Comparison of ENCODE assay signal across 1 cellular context in genomic region chr11:46747150-46747549, GRCh38.
TF ChIP-seq lines count a peak whose summit lies in the region.

No MANE protein-coding gene starts in this region.

TF ChIP-seq in HepG2, 621 proteins besides CTCF, POLR2A, EP300 and RAD21:
- peak; percentile 31; the same call in 1 of the 2 replicates for TF ChIP-seq ZNF788 (CRISPR knock-in tag; IDR thresholded peaks at IDR 0.05; ENCODE audit: borderline replicate concordance)
- TF ChIP-seq PAF1 (CRISPR knock-in tag; IDR thresholded peaks at IDR 0.05): no peak
- no peak for TF ChIP-seq KLF13 (CRISPR knock-in tag; IDR thresholded peaks at IDR 0.05)
- TF ChIP-seq SNAPC2 (CRISPR knock-in tag; IDR thresholded peaks at IDR 0.05): no peak
- TF ChIP-seq NCOA1 (CRISPR knock-in tag; IDR thresholded peaks at IDR 0.05): no peak
- no peak for TF ChIP-seq SOX6 (IDR thresholded peaks at IDR 0.05)
- TF ChIP-seq SOX6 (CRISPR knock-in tag; IDR thresholded peaks at IDR 0.05): no peak
- no peak for TF ChIP-seq IKZF1 (IDR thresholded peaks at IDR 0.05)
- TF ChIP-seq ZNF496 (CRISPR knock-in tag; IDR thresholded peaks at IDR 0.05; ENCODE audit: insufficient replicate concordance): no peak
- TF ChIP-seq NFE2L1 (CRISPR knock-in tag; IDR thresholded peaks at IDR 0.05; ENCODE audit: borderline replicate concordance): no peak
- no peak for TF ChIP-seq FOXA1 (IDR thresholded peaks at IDR 0.05)
- TF ChIP-seq FOXA1 (CRISPR knock-in tag; IDR thresholded peaks at IDR 0.05): no peak
- peak; percentile 40; the same call in 1 of the 2 replicates for TF ChIP-seq POLR2G (IDR thresholded peaks at IDR 0.05; ENCODE audit: low read depth, low read length)
- 0 out of 2 replicates have a peak, but pooled peaks have one; percentile 26 for TF ChIP-seq KDM5B (CRISPR knock-in tag; IDR thresholded peaks at IDR 0.05; ENCODE audit: borderline replicate concordance)
- no peak for TF ChIP-seq RARG (CRISPR knock-in tag; IDR thresholded peaks at IDR 0.05; ENCODE audit: low read depth)
- TF ChIP-seq AKAP8 (CRISPR knock-in tag; IDR thresholded peaks at IDR 0.05): 0 out of 2 replicates have a peak, but pooled peaks have one; percentile 34
- TF ChIP-seq ZNF501 (CRISPR knock-in tag; IDR thresholded peaks at IDR 0.05): peak; percentile 17; the same call in 1 of the 2 replicates
- TF ChIP-seq TFDP2 (CRISPR knock-in tag; IDR thresholded peaks at IDR 0.05): no peak
- TF ChIP-seq AGO1 (IDR thresholded peaks at IDR 0.05; ENCODE audit: low read depth, low read length, poor library complexity, severe bottlenecking): peak; percentile 73
- TF ChIP-seq HOXA7 (CRISPR knock-in tag; IDR thresholded peaks at IDR 0.05): no peak
- TF ChIP-seq NFKB2 (CRISPR knock-in tag; IDR thresholded peaks at IDR 0.05; ENCODE audit: borderline replicate concordance): no peak
- TF ChIP-seq NFYC (CRISPR knock-in tag; IDR thresholded peaks at IDR 0.05): no peak
- no peak for TF ChIP-seq MEIS2 (CRISPR knock-in tag; IDR thresholded peaks at IDR 0.05)
- no peak for TF ChIP-seq MLLT10 (CRISPR knock-in tag; IDR thresholded peaks at IDR 0.05)
- no peak for TF ChIP-seq ZNF841 (CRISPR knock-in tag; IDR thresholded peaks at IDR 0.05; ENCODE audit: borderline replicate concordance)
- no peak for TF ChIP-seq ZNF318 (CRISPR knock-in tag; IDR thresholded peaks at IDR 0.05)
- TF ChIP-seq, protein P1, sequence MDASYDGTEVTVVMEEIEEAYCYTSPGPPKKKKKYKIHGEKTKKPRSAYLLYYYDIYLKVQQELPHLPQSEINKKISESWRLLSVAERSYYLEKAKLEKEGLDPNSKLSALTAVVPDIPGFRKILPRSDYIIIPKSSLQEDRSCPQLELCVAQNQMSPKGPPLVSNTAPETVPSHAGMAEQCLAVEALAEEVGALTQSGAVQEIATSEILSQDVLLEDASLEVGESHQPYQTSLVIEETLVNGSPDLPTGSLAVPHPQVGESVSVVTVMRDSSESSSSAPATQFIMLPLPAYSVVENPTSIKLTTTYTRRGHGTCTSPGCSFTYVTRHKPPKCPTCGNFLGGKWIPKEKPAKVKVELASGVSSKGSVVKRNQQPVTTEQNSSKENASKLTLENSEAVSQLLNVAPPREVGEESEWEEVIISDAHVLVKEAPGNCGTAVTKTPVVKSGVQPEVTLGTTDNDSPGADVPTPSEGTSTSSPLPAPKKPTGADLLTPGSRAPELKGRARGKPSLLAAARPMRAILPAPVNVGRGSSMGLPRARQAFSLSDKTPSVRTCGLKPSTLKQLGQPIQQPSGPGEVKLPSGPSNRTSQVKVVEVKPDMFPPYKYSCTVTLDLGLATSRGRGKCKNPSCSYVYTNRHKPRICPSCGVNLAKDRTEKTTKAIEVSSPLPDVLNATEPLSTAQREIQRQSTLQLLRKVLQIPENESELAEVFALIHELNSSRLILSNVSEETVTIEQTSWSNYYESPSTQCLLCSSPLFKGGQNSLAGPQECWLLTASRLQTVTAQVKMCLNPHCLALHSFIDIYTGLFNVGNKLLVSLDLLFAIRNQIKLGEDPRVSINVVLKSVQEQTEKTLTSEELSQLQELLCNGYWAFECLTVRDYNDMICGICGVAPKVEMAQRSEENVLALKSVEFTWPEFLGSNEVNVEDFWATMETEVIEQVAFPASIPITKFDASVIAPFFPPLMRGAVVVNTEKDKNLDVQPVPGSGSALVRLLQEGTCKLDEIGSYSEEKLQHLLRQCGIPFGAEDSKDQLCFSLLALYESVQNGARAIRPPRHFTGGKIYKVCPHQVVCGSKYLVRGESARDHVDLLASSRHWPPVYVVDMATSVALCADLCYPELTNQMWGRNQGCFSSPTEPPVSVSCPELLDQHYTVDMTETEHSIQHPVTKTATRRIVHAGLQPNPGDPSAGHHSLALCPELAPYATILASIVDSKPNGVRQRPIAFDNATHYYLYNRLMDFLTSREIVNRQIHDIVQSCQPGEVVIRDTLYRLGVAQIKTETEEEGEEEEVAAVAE (CRISPR knock-in tag; IDR thresholded peaks at IDR 0.05; ENCODE audit: borderline replicate concordance): no peak
- no peak for TF ChIP-seq GATAD2A (CRISPR knock-in tag; IDR thresholded peaks at IDR 0.05)
- TF ChIP-seq ZNF674 (CRISPR knock-in tag; IDR thresholded peaks at IDR 0.05; ENCODE audit: low read depth): no peak
- no peak for TF ChIP-seq HNF4G (IDR thresholded peaks at IDR 0.05; ENCODE audit: borderline replicate concordance, low read depth, low read length)
- TF ChIP-seq HNF4G (CRISPR knock-in tag; IDR thresholded peaks at IDR 0.05; ENCODE audit: borderline replicate concordance, low read depth): no peak
- no peak for TF ChIP-seq ZNF552 (CRISPR knock-in tag; IDR thresholded peaks at IDR 0.05; ENCODE audit: borderline replicate concordance)
- no peak for TF ChIP-seq SATB2 (CRISPR knock-in tag; IDR thresholded peaks at IDR 0.05)
- TF ChIP-seq, protein P2, sequence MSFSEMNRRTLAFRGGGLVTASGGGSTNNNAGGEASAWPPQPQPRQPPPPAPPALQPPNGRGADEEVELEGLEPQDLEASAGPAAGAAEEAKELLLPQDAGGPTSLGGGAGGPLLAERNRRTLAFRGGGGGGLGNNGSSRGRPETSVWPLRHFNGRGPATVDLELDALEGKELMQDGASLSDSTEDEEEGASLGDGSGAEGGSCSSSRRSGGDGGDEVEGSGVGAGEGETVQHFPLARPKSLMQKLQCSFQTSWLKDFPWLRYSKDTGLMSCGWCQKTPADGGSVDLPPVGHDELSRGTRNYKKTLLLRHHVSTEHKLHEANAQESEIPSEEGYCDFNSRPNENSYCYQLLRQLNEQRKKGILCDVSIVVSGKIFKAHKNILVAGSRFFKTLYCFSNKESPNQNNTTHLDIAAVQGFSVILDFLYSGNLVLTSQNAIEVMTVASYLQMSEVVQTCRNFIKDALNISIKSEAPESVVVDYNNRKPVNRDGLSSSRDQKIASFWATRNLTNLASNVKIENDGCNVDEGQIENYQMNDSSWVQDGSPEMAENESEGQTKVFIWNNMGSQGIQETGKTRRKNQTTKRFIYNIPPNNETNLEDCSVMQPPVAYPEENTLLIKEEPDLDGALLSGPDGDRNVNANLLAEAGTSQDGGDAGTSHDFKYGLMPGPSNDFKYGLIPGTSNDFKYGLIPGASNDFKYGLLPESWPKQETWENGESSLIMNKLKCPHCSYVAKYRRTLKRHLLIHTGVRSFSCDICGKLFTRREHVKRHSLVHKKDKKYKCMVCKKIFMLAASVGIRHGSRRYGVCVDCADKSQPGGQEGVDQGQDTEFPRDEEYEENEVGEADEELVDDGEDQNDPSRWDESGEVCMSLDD (CRISPR knock-in tag; IDR thresholded peaks at IDR 0.05; ENCODE audit: borderline replicate concordance): no peak
- no peak for TF ChIP-seq KAT2B (IDR thresholded peaks at IDR 0.05; ENCODE audit: borderline replicate concordance, low read depth, low read length)
- TF ChIP-seq FOSL2 (CRISPR knock-in tag; IDR thresholded peaks at IDR 0.05): no peak
- TF ChIP-seq ZNF670 (CRISPR knock-in tag; IDR thresholded peaks at IDR 0.05; ENCODE audit: borderline replicate concordance): no peak
TF ChIP-seq in HepG2: peak in this region for 6.
